In genomic region chr1:217542837-217543236, GRCh38 we compare ENCODE assay signal across 14 cellular contexts.
A peak's percentile ranks its signal among the peaks of the same experiment; 100 is the strongest.
DNase-seq lines count a peak whose midpoint lies in the region; ATAC-seq, FAIRE-seq and TF ChIP-seq lines count a peak whose summit lies in the region.
"Had no signal": no experiment of that assay in that cellular context is flagged by ENCODE, and none has a peak within 500 bp of the region (broad histone marks: within the 10 kb centered on the region; RNA-seq: fewer than 3 reads in every experiment).

No MANE protein-coding gene starts in this region.

- H3K27ac ChIP-seq in heart right ventricle (no peak overlapping the region), breast epithelium (no peak overlapping the region)

- DNase-seq in D721Med (ENCODE audit: insufficient read length, low spot score), result no peak
- DNase-seq in naive thymus-derived CD8-positive, alpha-beta T cell, result no peak
- DNase-seq in heart right ventricle, result no peak
- no peak for DNase-seq in breast epithelium (ENCODE audit: low spot score in 2 of 2)
- no peak for DNase-seq in activated CD4-positive, alpha-beta T cell treated with anti-CD3 and anti-CD28 coated beads, Interleukin-2, amount 50 U/mL, for 48 hours
- DNase-seq: activated T-cell treated with anti-CD3 and anti-CD28 coated beads, Interleukin-2, amount 50 U/mL, for 1 hour; aorta; endodermal cell; glutamatergic neuron; NCI-H2029; occipital lobe had no signal

- H3K4me1 Mint-ChIP-seq in naive thymus-derived CD8-positive, alpha-beta T cell, result peaks cover 0 to 6% (median 3%) of the 10 kb centered on the region in 4 donors

- H3K27me3 ChIP-seq in heart right ventricle (no peaks in the 10 kb centered on the region), breast epithelium (no peaks in the 10 kb centered on the region)

- no peak for TF ChIP-seq POLR2A in breast epithelium (IDR thresholded peaks at IDR 0.05)

- H3K9me3 Mint-ChIP-seq in naive thymus-derived CD8-positive, alpha-beta T cell, result peaks cover 0 to 14% (median 6%) of the 10 kb centered on the region in 9 donors

- H3K4me3 Mint-ChIP-seq in naive thymus-derived CD8-positive, alpha-beta T cell, result no peak overlapping the region
- H3K4me3 Mint-ChIP-seq: endodermal cell had no signal

- no peak overlapping the region for H3K27ac Mint-ChIP-seq in naive thymus-derived CD8-positive, alpha-beta T cell
- H3K27ac Mint-ChIP-seq: endodermal cell had no signal

- TF ChIP-seq CTCF in D721Med (IDR thresholded peaks at IDR 0.05; ENCODE audit: insufficient read depth, missing control alignments), result no peak
- no peak for TF ChIP-seq CTCF in heart right ventricle (IDR thresholded peaks at IDR 0.05)
- no peak for TF ChIP-seq CTCF in breast epithelium (IDR thresholded peaks at IDR 0.05)

- intact Hi-C loops in heart right ventricle (cut with DNase I), result no loop called here
- intact Hi-C loops in breast epithelium (cut with DNase I; ENCODE audit: low total_unique reads), result no loop called here

- H3K36me3 ChIP-seq in heart right ventricle (no peaks in the 10 kb centered on the region), breast epithelium (no peaks in the 10 kb centered on the region)

- peaks cover 8 to 20% (median 13%) of the 10 kb centered on the region in 3 donors for H3K36me3 Mint-ChIP-seq in naive thymus-derived CD8-positive, alpha-beta T cell

- ATAC-seq in GM19328 (IDR thresholded peaks at IDR 0.05; ENCODE audit: unreplicated experiment), result peak; percentile 96
- peak; percentile 93 for ATAC-seq in HG02623 (IDR thresholded peaks at IDR 0.05; ENCODE audit: unreplicated experiment)
- ATAC-seq in HG03432 (IDR thresholded peaks at IDR 0.05; ENCODE audit: unreplicated experiment), result peak; percentile 92
- no peak for ATAC-seq in naive thymus-derived CD8-positive, alpha-beta T cell
- ATAC-seq in heart right ventricle, result no peak

- H3K27me3 Mint-ChIP-seq in naive thymus-derived CD8-positive, alpha-beta T cell, result no peaks in the 10 kb centered on the region

- peak; percentile 95 for FAIRE-seq in D721Med (lab: Jason Lieb, UNC)

- H3K9me3 ChIP-seq in heart right ventricle (peaks cover 0 to 16% (median 0%) of the 10 kb centered on the region in 11 donors), breast epithelium (peaks cover 0 to 5% of the 10 kb centered on the region in 2 donors)

- peaks cover 0 to 3% (median 0%) of the 10 kb centered on the region in 9 donors for H3K4me1 ChIP-seq in heart right ventricle
- H3K4me1 ChIP-seq in breast epithelium, result no peaks in the 10 kb centered on the region

- POLR2A ChIA-PET in naive thymus-derived CD8-positive, alpha-beta T cell (lab: Charles Lee), result no interaction called here

- H3K4me3 ChIP-seq in heart right ventricle (no peak overlapping the region), breast epithelium (no peak overlapping the region)

Comparison
In these comparisons a context has a peak if more than half of its experiments do, and no peak if none do; other contexts are left out.
1. ATAC-seq: peak in GM19328 (single experiment), HG02623 (single experiment) and HG03432 (single experiment); none in naive thymus-derived CD8-positive, alpha-beta T cell (0 of 2) and heart right ventricle (0 of 8).